ENCODE assay signal across 9 cellular contexts in genomic region chr9:121692606-121693505, GRCh38. TPM values are rescaled to one million over a fixed set of nuclear protein-coding genes. Genes with fewer than 3 reads are reported as not detected.
DNase-seq lines count a peak whose midpoint lies in the region; ATAC-seq and TF ChIP-seq lines count a peak whose summit lies in the region.
"Had no signal": no experiment of that assay in that cellular context is flagged by ENCODE, and none has a peak within 500 bp of the region (broad histone marks: within the 10 kb centered on the region; RNA-seq: fewer than 3 reads in every experiment).

No MANE protein-coding gene starts in this region.

- DNase-seq in WERI-Rb-1 (peak; percentile 50), right cardiac atrium (peak in 1 of 3 donors; percentile 45), stomach (no peak), NCI-H2171 (lab: John Stamatoyannopoulos, UW) (no peak), NCI-H146 treated with DMSO at 0.1 percent for 48 hours (lab: John Stamatoyannopoulos, UW; ENCODE audit: unreplicated experiment) (no peak), DMS153 treated with DMSO at 0.1 percent for 48 hours (lab: John Stamatoyannopoulos, UW; ENCODE audit: unreplicated experiment) (no peak), glutamatergic neuron (no peak)
- DNase-seq: stimulated activated CD4-positive, alpha-beta T cell treated with anti-CD3 and anti-CD28 coated beads, Interleukin-1b, Interleukin-23, amount 100 ng/mL, for 48 hours had no signal

- no peak overlapping the region for H3K4me3 Mint-ChIP-seq in glutamatergic neuron (ENCODE audit: unreplicated experiment)

- peaks cover 4% of the 10 kb centered on the region for H3K27me3 Mint-ChIP-seq in glutamatergic neuron (ENCODE audit: unreplicated experiment)

- TF ChIP-seq POLR2A in stomach (IDR thresholded peaks at IDR 0.05) = no peak

- intact Hi-C loops in right cardiac atrium (cut with DNase I) = loop anchor here in 2 of 4 donors (5.0 to 10.0 kb wide), 2 partner anchors 82 to 299 kb away; no protein-coding TSS in a partner anchor
- intact Hi-C loops in stomach (cut with DNase I; ENCODE audit: low total_unique reads) = no loop called here

- H3K9me3 ChIP-seq in HEK293 (ENCODE audit: control insufficient read depth, insufficient read depth, low read depth, low read length) (no peaks in the 10 kb centered on the region), WERI-Rb-1 (ENCODE audit: severe bottlenecking) (no peaks in the 10 kb centered on the region), right cardiac atrium (ENCODE audit: control insufficient read depth, low read length) (no peaks in the 10 kb centered on the region), stomach (no peaks in the 10 kb centered on the region)

- 75% methylated on average over 16 of the region's 16 CpGs for WGBS in right cardiac atrium
- WGBS in stomach, 5 donors = 62 to 87% (median 75%) methylated on average over 11 to 16 of the region's 16 CpGs

- H3K4me1 Mint-ChIP-seq in glutamatergic neuron (ENCODE audit: low read depth, unreplicated experiment) = peaks cover 6% of the 10 kb centered on the region

- H3K36me3 Mint-ChIP-seq in glutamatergic neuron (ENCODE audit: unreplicated experiment) = no peaks in the 10 kb centered on the region

- TF ChIP-seq CTCF in HEK293 (tag by site-specific recombination; IDR thresholded peaks at IDR 0.05) (no peak), WERI-Rb-1 (IDR thresholded peaks at IDR 0.05; ENCODE audit: low read depth, low read length) (no peak), stomach (IDR thresholded peaks at IDR 0.05) (no peak), glutamatergic neuron (IDR thresholded peaks at IDR 0.05; ENCODE audit: partially characterized antibody, unreplicated experiment) (no peak)

- POLR2A ChIA-PET in HEK293 (lab: Yijun Ruan, JAX) = no interaction called here

- H3K27me3 ChIP-seq in WERI-Rb-1 (ENCODE audit: insufficient read depth, low read depth, severe bottlenecking) (no peaks in the 10 kb centered on the region), right cardiac atrium (ENCODE audit: control insufficient read depth, insufficient read depth) (no peaks in the 10 kb centered on the region), stomach (no peaks in the 10 kb centered on the region)

- CTCF ChIA-PET in HEK293 (lab: Yijun Ruan, JAX) = interaction anchor here (0.6 to 8.1 kb wide), 5 partner anchors 9 to 147 kb away, joined by 3 to 118 read pairs (median 4); no protein-coding TSS in a partner anchor

- H3K27ac ChIP-seq in HEK293 (ENCODE audit: extremely low read depth, low read depth, low read length) = no peak overlapping the region
- H3K27ac ChIP-seq in WERI-Rb-1 = no peak overlapping the region
- H3K27ac ChIP-seq in right cardiac atrium (ENCODE audit: low read length) = peak overlapping the region; percentile 22
- H3K27ac ChIP-seq in stomach = peak overlapping the region in 4 of 5 donors; percentile 56 to 84 (median 74)

- no peak overlapping the region for H3K4me3 ChIP-seq in HEK293 (ENCODE audit: low read depth, low read length)
- no peak overlapping the region for H3K4me3 ChIP-seq in WERI-Rb-1 (ENCODE audit: low read depth, low read length)
- no peak overlapping the region for H3K4me3 ChIP-seq in right cardiac atrium (ENCODE audit: low read length)
- H3K4me3 ChIP-seq in stomach = no peak overlapping the region

- H3K27ac Mint-ChIP-seq in glutamatergic neuron (ENCODE audit: unreplicated experiment) = no peak overlapping the region

- H3K36me3 ChIP-seq in HEK293 (ENCODE audit: control insufficient read depth in 2 of 2, insufficient read depth in 1 of 2, low read length in 2 of 2) (no peaks in the 10 kb centered on the region), WERI-Rb-1 (peaks cover 7% of the 10 kb centered on the region), stomach (peaks cover 0 to 8% (median 0%) of the 10 kb centered on the region in 4 donors)

- ATAC-seq in right cardiac atrium = peak; percentile 48 to 81

- H3K9me3 Mint-ChIP-seq in glutamatergic neuron (ENCODE audit: unreplicated experiment) = peaks cover 5% of the 10 kb centered on the region

- H3K4me1 ChIP-seq in HEK293 (ENCODE audit: control insufficient read depth, insufficient read depth, low read length) (no peaks in the 10 kb centered on the region), right cardiac atrium (ENCODE audit: control insufficient read depth, insufficient read depth, low read length) (peaks cover 7% of the 10 kb centered on the region), stomach (peaks cover 9 to 43% (median 34%) of the 10 kb centered on the region in 4 donors)

- TF ChIP-seq EP300 in stomach (IDR thresholded peaks at IDR 0.05) = no peak

TF ChIP-seq in HEK293, 187 proteins besides CTCF, POLR2A, EP300 and RAD21 (continues in another document):
- no peak for TF ChIP-seq ZFP69B (tag by site-specific recombination; IDR thresholded peaks at IDR 0.05)
- TF ChIP-seq, protein P1, sequence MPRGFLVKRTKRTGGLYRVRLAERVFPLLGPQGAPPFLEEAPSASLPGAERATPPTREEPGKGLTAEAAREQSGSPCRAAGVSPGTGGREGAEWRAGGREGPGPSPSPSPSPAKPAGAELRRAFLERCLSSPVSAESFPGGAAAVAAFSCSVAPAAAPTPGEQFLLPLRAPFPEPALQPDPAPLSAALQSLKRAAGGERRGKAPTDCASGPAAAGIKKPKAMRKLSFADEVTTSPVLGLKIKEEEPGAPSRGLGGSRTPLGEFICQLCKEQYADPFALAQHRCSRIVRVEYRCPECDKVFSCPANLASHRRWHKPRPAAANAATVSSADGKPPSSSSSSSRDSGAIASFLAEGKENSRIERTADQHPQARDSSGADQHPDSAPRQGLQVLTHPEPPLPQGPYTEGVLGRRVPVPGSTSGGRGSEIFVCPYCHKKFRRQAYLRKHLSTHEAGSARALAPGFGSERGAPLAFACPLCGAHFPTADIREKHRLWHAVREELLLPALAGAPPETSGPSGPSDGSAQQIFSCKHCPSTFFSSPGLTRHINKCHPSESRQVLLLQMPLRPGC (tag by site-specific recombination; IDR thresholded peaks at IDR 0.05) = 0 out of 2 replicates have a peak, but pooled peaks have one; percentile 23
- TF ChIP-seq KLF1 (tag by site-specific recombination; IDR thresholded peaks at IDR 0.05) = peak; percentile 84
- TF ChIP-seq KLF8 (tag by site-specific recombination; IDR thresholded peaks at IDR 0.05) = 0 out of 2 replicates have a peak, but pooled peaks have one; percentile 43
- peak; percentile 60 for TF ChIP-seq SP2 (tag by site-specific recombination; IDR thresholded peaks at IDR 0.05)
- peak; percentile 28; the same call in 1 of the 2 replicates for TF ChIP-seq WT1 (tag by site-specific recombination; IDR thresholded peaks at IDR 0.05)
- peak; percentile 38; the same call in 1 of the 2 replicates for TF ChIP-seq ZNF629 (tag by site-specific recombination; IDR thresholded peaks at IDR 0.05)
- TF ChIP-seq ZNF248 (tag by site-specific recombination; IDR thresholded peaks at IDR 0.05) = no peak
- TF ChIP-seq ZNF529 (tag by site-specific recombination; IDR thresholded peaks at IDR 0.05; ENCODE audit: insufficient replicate concordance) = no peak
- TF ChIP-seq ZNF677 (tag by site-specific recombination; IDR thresholded peaks at IDR 0.05) = no peak
- no peak for TF ChIP-seq SALL2 (tag by site-specific recombination; IDR thresholded peaks at IDR 0.05; ENCODE audit: borderline replicate concordance)
- TF ChIP-seq ZBTB44 (tag by site-specific recombination; IDR thresholded peaks at IDR 0.05) = no peak
- no peak for TF ChIP-seq PRDM1 (tag by site-specific recombination; IDR thresholded peaks at IDR 0.05)
- TF ChIP-seq ZNF549 (tag by site-specific recombination; IDR thresholded peaks at IDR 0.05) = no peak
- TF ChIP-seq ZNF600 (tag by site-specific recombination; IDR thresholded peaks at IDR 0.05) = peak; percentile 30; the same call in 1 of the 2 replicates
- TF ChIP-seq ZBTB20 (tag by site-specific recombination; IDR thresholded peaks at IDR 0.05) = no peak
- no peak for TF ChIP-seq SP3 (tag by site-specific recombination; IDR thresholded peaks at IDR 0.05)
- 0 out of 2 replicates have a peak, but pooled peaks have one; percentile 13 for TF ChIP-seq HIC1 (tag by site-specific recombination; IDR thresholded peaks at IDR 0.05)
- no peak for TF ChIP-seq ZNF777 (tag by site-specific recombination; IDR thresholded peaks at IDR 0.05; ENCODE audit: borderline replicate concordance)
- TF ChIP-seq ZNF555 (tag by site-specific recombination; conservative IDR thresholded peaks at IDR 0.05) = no peak
- TF ChIP-seq SP7 (tag by site-specific recombination; IDR thresholded peaks at IDR 0.05) = peak; percentile 53

RNA-seq across cellular contexts. Expression of gene DAB2IP, which starts 41.4 kb away (rescaled TPM):
- total RNA-seq in right cardiac atrium (10 to 100 TPM; 41.7 to 55.0 (median 42.7) TPM), stomach (100 to 1,000 TPM in 1 of 5 donors, 10 to 100 TPM in 4; 32.1 to 303 (median 63.6) TPM), glutamatergic neuron (ENCODE audit: unreplicated experiment) (32.9 TPM)
- polyA plus RNA-seq in right cardiac atrium (25.5 TPM), stomach (10 to 100 TPM; 17.5 to 27.6 (median 25.5) TPM)

Comparison
In these comparisons a context has a peak if more than half of its experiments do, and no peak if none do; other contexts are left out.
1. H3K27ac ChIP-seq: peak in right cardiac atrium (single experiment) and stomach (4 of 5); none in HEK293 (single experiment) and WERI-Rb-1 (single experiment).